In genomic region chr17:40422990-40423611, GRCh38 we compare ENCODE assay signal across 15 cellular contexts. TPM values are rescaled to one million over a fixed set of nuclear protein-coding genes. Genes with fewer than 3 reads are reported as not detected.
DNase-seq lines count a peak whose midpoint lies in the region; ATAC-seq and TF ChIP-seq lines count a peak whose summit lies in the region.
"Had no signal": no experiment of that assay in that cellular context is flagged by ENCODE, and none has a peak within 500 bp of the region (broad histone marks: within the 10 kb centered on the region; RNA-seq: fewer than 3 reads in every experiment).

No MANE protein-coding gene starts in this region.

- ATAC-seq in HG02610 (IDR thresholded peaks at IDR 0.05; ENCODE audit: unreplicated experiment) = no peak
- ATAC-seq: activated CD4-positive, alpha-beta T cell treated with anti-CD3 and anti-CD28 coated beads for 36 hours had no signal

- no peaks in the 10 kb centered on the region for H3K36me3 Mint-ChIP-seq in neural crest cell (ENCODE audit: low read depth)

- peaks cover 20% of the 10 kb centered on the region for H3K4me1 Mint-ChIP-seq in neural crest cell

- H3K4me3 ChIP-seq in cardiac fibroblast (replicated peaks in 1 of 2; ENCODE audit: low read depth in 2 of 2, low read length in 2 of 2) = no peak overlapping the region

- peak overlapping the region; percentile 27 for H3K27ac Mint-ChIP-seq in neural crest cell (ENCODE audit: unreplicated experiment)
- H3K27ac Mint-ChIP-seq: activated CD4-positive, alpha-beta T cell treated with anti-CD3 and anti-CD28 coated beads for 36 hours; activated naive CD4-positive, alpha-beta T cell treated with anti-CD3 and anti-CD28 coated beads, Interleukin-2, amount 10 ng/mL, durations not matched to agents 7 days and 5 days; stimulated activated naive CD8-positive, alpha-beta T cell treated with anti-CD3 and anti-CD28 coated beads, Interleukin-15, Interleukin-2, amounts not matched to agents 100 ng/mL and 50 ng/mL, for 24 hours had no signal

- no peak overlapping the region for H3K4me3 Mint-ChIP-seq in neural crest cell
- H3K4me3 Mint-ChIP-seq: activated CD4-positive, alpha-beta T cell treated with anti-CD3 and anti-CD28 coated beads for 36 hours; activated naive CD4-positive, alpha-beta T cell treated with anti-CD3 and anti-CD28 coated beads, Interleukin-2, amount 10 ng/mL, durations not matched to agents 7 days and 5 days; stimulated activated naive CD8-positive, alpha-beta T cell treated with anti-CD3 and anti-CD28 coated beads, Interleukin-15, Interleukin-2, amounts not matched to agents 100 ng/mL and 50 ng/mL, for 24 hours had no signal

- TF ChIP-seq CTCF in cardiac fibroblast (IDR thresholded peaks at IDR 0.05; ENCODE audit: low read depth, low read length) = peak; percentile 22
- no peak for TF ChIP-seq CTCF in neural crest cell (conservative IDR thresholded peaks at IDR 0.05)

- H3K9me3 Mint-ChIP-seq in neural crest cell = peaks cover 3% of the 10 kb centered on the region
- H3K9me3 Mint-ChIP-seq: activated naive CD4-positive, alpha-beta T cell treated with anti-CD3 and anti-CD28 coated beads, Interleukin-2, amount 10 ng/mL, durations not matched to agents 7 days and 5 days; stimulated activated naive CD8-positive, alpha-beta T cell treated with anti-CD3 and anti-CD28 coated beads, Interleukin-15, Interleukin-2, amounts not matched to agents 100 ng/mL and 50 ng/mL, for 24 hours had no signal

- no peaks in the 10 kb centered on the region for H3K27me3 Mint-ChIP-seq in neural crest cell (ENCODE audit: low read depth)
- H3K27me3 Mint-ChIP-seq: activated CD4-positive, alpha-beta T cell treated with anti-CD3 and anti-CD28 coated beads for 36 hours; stimulated activated naive CD8-positive, alpha-beta T cell treated with anti-CD3 and anti-CD28 coated beads, Interleukin-15, Interleukin-2, amounts not matched to agents 100 ng/mL and 50 ng/mL, for 24 hours had no signal

- peak; percentile 61 for DNase-seq in DMS 273 (lab: John Stamatoyannopoulos, UW; ENCODE audit: unreplicated experiment)
- DNase-seq in DMS 273 treated with DMSO at 0.1 percent for 48 hours (lab: John Stamatoyannopoulos, UW) = no peak
- DNase-seq in MV-4-11 (lab: John Stamatoyannopoulos, UW) = peak; percentile 12
- no peak for DNase-seq in cardiac fibroblast (ENCODE audit: low read depth in 2 of 2)
- no peak for DNase-seq in neural crest cell (ENCODE audit: low read depth, low spot score)
- DNase-seq in A172 (ENCODE audit: low spot score) = no peak
- DNase-seq in NCI-H446 (lab: John Stamatoyannopoulos, UW) = no peak
- DNase-seq: 8988T; activated CD4-positive, alpha-beta T cell treated with anti-CD3 and anti-CD28 coated beads for 36 hours; activated naive CD4-positive, alpha-beta T cell treated with anti-CD3 and anti-CD28 coated beads, Interleukin-2, amount 10 ng/mL, durations not matched to agents 7 days and 5 days; RPMI8226 had no signal

RNA-seq across cellular contexts. Expression of gene TOP2A, which starts 5.4 kb away (rescaled TPM):
- total RNA-seq in neural crest cell = 295 and 302 TPM in 2 replicates
- 227 and 241 TPM in 2 replicates for total RNA-seq in A172 (2014; rRNA removed; shearing (Covaris generic))

RNA-seq across cellular contexts. Expression of gene IGFBP4, which starts 20.1 kb away (rescaled TPM):
- 56.1 and 56.7 TPM in 2 replicates for total RNA-seq in neural crest cell
- total RNA-seq in A172 (2014; rRNA removed; shearing (Covaris generic)) = 2.9 and 6.6 TPM in 2 replicates

RNA-seq across cellular contexts. Expression of gene GJD3, which starts 58.6 kb away (rescaled TPM):
- total RNA-seq in neural crest cell = 0.34 TPM in 1 of 2 replicates, not detected in the other
- not detected in 2 replicates for total RNA-seq in A172 (2014; rRNA removed; shearing (Covaris generic))
- total RNA-seq: activated CD4-positive, alpha-beta T cell treated with anti-CD3 and anti-CD28 coated beads for 36 hours; Daoy; myocyte had no signal

Comparison
In these comparisons a context has a peak if more than half of its experiments do, and no peak if none do; other contexts are left out.
1. DNase-seq: peak in DMS 273 (single experiment) and MV-4-11 (single experiment); none in DMS 273 treated with DMSO at 0.1 percent for 48 hours (single experiment), cardiac fibroblast (0 of 2), neural crest cell (single experiment), A172 (single experiment) and NCI-H446 (0 of 2).